In genomic region chrX:54248309-54248708, GRCh38 we compare ENCODE assay signal across 9 cellular contexts.
A peak's percentile ranks its signal among the peaks of the same experiment; 100 is the strongest.
DNase-seq lines count a peak whose midpoint lies in the region; ATAC-seq and TF ChIP-seq lines count a peak whose summit lies in the region.
"Had no signal": no experiment of that assay in that cellular context is flagged by ENCODE, and none has a peak within 500 bp of the region (broad histone marks: within the 10 kb centered on the region; RNA-seq: fewer than 3 reads in every experiment).

No MANE protein-coding gene starts in this region.

- H3K4me1 Mint-ChIP-seq in T-cell, result no peaks in the 10 kb centered on the region
- no peaks in the 10 kb centered on the region for H3K4me1 Mint-ChIP-seq in activated T-helper 1 cell treated with anti-CD3 and anti-CD28 coated beads, Interleukin-12 subunit alpha, Interleukin-12 subunit beta, Interleukin-2, Interleukin-4 antibody, amounts not matched to agents 30 ng/mL and 10 ng/mL and 1 ng/mL, durations not matched to agents 14 hours and 24 hours and 36 hours (ENCODE audit: low read depth)
- H3K4me1 Mint-ChIP-seq: activated T-helper 17 cell treated with anti-CD3 and anti-CD28 coated beads, Interleukin-2, amount 50 U/mL, for 72 hours had no signal

- H4K20me1 ChIP-seq in neural cell (ENCODE audit: insufficient read depth), result no peaks in the 10 kb centered on the region

- POLR2A ChIA-PET in T-cell (lab: Charles Lee), result interaction anchor here in 1 of 2 donors (0.5 kb wide), 1 partner anchor 10 kb away, joined by 5 read pairs; no protein-coding TSS in a partner anchor

- no peaks in the 10 kb centered on the region for H3F3A ChIP-seq in neural cell (ENCODE audit: insufficient read depth, low read length, poor library complexity, severe bottlenecking)

- CTCF ChIA-PET in T-cell (lab: Charles Lee), result interaction anchor here in 1 of 2 donors (0.7 kb wide), 1 partner anchor 650 kb away, joined by 3 read pairs; no protein-coding TSS in a partner anchor

- H3K36me3 ChIP-seq in neural cell (ENCODE audit: insufficient read depth, low read length) (no peaks in the 10 kb centered on the region), thyroid gland (no peaks in the 10 kb centered on the region)

- no peaks in the 10 kb centered on the region for H3K4me1 ChIP-seq in thyroid gland

- in situ Hi-C loops in T47D (cut with HindIII; ENCODE audit: low pct_unique_long_range_greater_than_20kb, low sequenced_read_pairs), result no loop called here

- H3K79me2 ChIP-seq in neural cell (replicated peaks; ENCODE audit: insufficient read depth, low read length), result no peaks in the 10 kb centered on the region

- ATAC-seq in T-cell (replicated peaks in 1 of 4), result no peak
- ATAC-seq: activated T-helper 17 cell treated with anti-CD3 and anti-CD28 coated beads, Interleukin-2, amount 50 U/mL, for 72 hours had no signal

- H3K4me3 ChIP-seq in neural cell (ENCODE audit: low read length), result no peak overlapping the region
- no peak overlapping the region for H3K4me3 ChIP-seq in thyroid gland (replicated peaks in 1 of 3)

- H3K27ac ChIP-seq in neural cell (ENCODE audit: low read length), result no peak overlapping the region
- no peak overlapping the region for H3K27ac ChIP-seq in thyroid gland

- no peak overlapping the region for H2AFZ ChIP-seq in neural cell (ENCODE audit: low read depth, low read length)

- no peaks in the 10 kb centered on the region for H3K27me3 ChIP-seq in neural cell (ENCODE audit: insufficient read depth, low read depth, low read length)
- no peaks in the 10 kb centered on the region for H3K27me3 ChIP-seq in thyroid gland

- H3K9me3 ChIP-seq in neural cell (ENCODE audit: low read length), result no peaks in the 10 kb centered on the region
- no peaks in the 10 kb centered on the region for H3K9me3 ChIP-seq in thyroid gland

- TF ChIP-seq POLR2A in thyroid gland (IDR thresholded peaks at IDR 0.05), result no peak

- TF ChIP-seq CTCF in GM10266 (IDR thresholded peaks at IDR 0.05; ENCODE audit: control insufficient read depth, insufficient read depth, low read depth, missing control alignments) (peak; percentile 27), neural cell (IDR thresholded peaks at IDR 0.05; ENCODE audit: poor library complexity, severe bottlenecking) (peak; percentile 44), thyroid gland (IDR thresholded peaks at IDR 0.05) (peak in 3 of 6 experiments; percentile 25 to 28 (median 27))

- TF ChIP-seq RAD21 in neural cell (conservative IDR thresholded peaks at IDR 0.05), result peak; percentile 54

- no peaks in the 10 kb centered on the region for H3K36me3 Mint-ChIP-seq in T-cell
- H3K36me3 Mint-ChIP-seq in activated T-helper 1 cell treated with anti-CD3 and anti-CD28 coated beads, Interleukin-12 subunit alpha, Interleukin-12 subunit beta, Interleukin-2, Interleukin-4 antibody, amounts not matched to agents 30 ng/mL and 10 ng/mL and 1 ng/mL, durations not matched to agents 14 hours and 24 hours and 36 hours (ENCODE audit: low read depth), result no peaks in the 10 kb centered on the region

- DNase-seq in GM10266 (ENCODE audit: extremely low spot score) (peak; percentile 5), NAMALWA (ENCODE audit: low spot score) (peak; percentile 44), T47D (ENCODE audit: low read depth in 1 of 2, low spot score in 1 of 2) (peak; percentile 21 to 68), thyroid gland (no peak), T-cell (no peak)
- no peak for DNase-seq in effector CD4-positive, alpha-beta T cell
- no peak for DNase-seq in activated T-helper 1 cell treated with anti-CD3 and anti-CD28 coated beads, Interleukin-12 subunit alpha, Interleukin-12 subunit beta, Interleukin-2, Interleukin-4 antibody, amounts not matched to agents 30 ng/mL and 10 ng/mL and 1 ng/mL, durations not matched to agents 14 hours and 24 hours and 36 hours (ENCODE audit: low spot score)

- no peak overlapping the region for H3K9ac ChIP-seq in neural cell (ENCODE audit: low read length)

- no peak overlapping the region for H3K4me2 ChIP-seq in neural cell (ENCODE audit: low read length)

- 82 to 83% methylated on average over 1 of the region's 1 CpG for WGBS in thyroid gland, 2 donors

- peaks cover 0 to 15% of the 10 kb centered on the region in 2 donors for H3K27me3 Mint-ChIP-seq in T-cell
- H3K27me3 Mint-ChIP-seq in activated T-helper 1 cell treated with anti-CD3 and anti-CD28 coated beads, Interleukin-12 subunit alpha, Interleukin-12 subunit beta, Interleukin-2, Interleukin-4 antibody, amounts not matched to agents 30 ng/mL and 10 ng/mL and 1 ng/mL, durations not matched to agents 14 hours and 24 hours and 36 hours (ENCODE audit: insufficient read depth), result no peaks in the 10 kb centered on the region

- H3K27ac Mint-ChIP-seq in T-cell, result no peak overlapping the region
- H3K27ac Mint-ChIP-seq in activated T-helper 1 cell treated with anti-CD3 and anti-CD28 coated beads, Interleukin-12 subunit alpha, Interleukin-12 subunit beta, Interleukin-2, Interleukin-4 antibody, amounts not matched to agents 30 ng/mL and 10 ng/mL and 1 ng/mL, durations not matched to agents 14 hours and 24 hours and 36 hours, result no peak overlapping the region
- H3K27ac Mint-ChIP-seq: activated T-helper 17 cell treated with anti-CD3 and anti-CD28 coated beads, Interleukin-2, amount 50 U/mL, for 72 hours had no signal

- intact Hi-C loops in thyroid gland (cut with DNase I), result no loop called here
- intact Hi-C loops in activated T-helper 1 cell treated with anti-CD3 and anti-CD28 coated beads, Interleukin-12 subunit alpha, Interleukin-12 subunit beta, Interleukin-2, Interleukin-4 antibody, amounts not matched to agents 30 ng/mL and 10 ng/mL and 1 ng/mL, durations not matched to agents 14 hours and 24 hours and 36 hours (cut with micrococcal nuclease), result no loop called here

- no peaks in the 10 kb centered on the region for H3K9me3 Mint-ChIP-seq in T-cell
- no peaks in the 10 kb centered on the region for H3K9me3 Mint-ChIP-seq in activated T-helper 1 cell treated with anti-CD3 and anti-CD28 coated beads, Interleukin-12 subunit alpha, Interleukin-12 subunit beta, Interleukin-2, Interleukin-4 antibody, amounts not matched to agents 30 ng/mL and 10 ng/mL and 1 ng/mL, durations not matched to agents 14 hours and 24 hours and 36 hours
- H3K9me3 Mint-ChIP-seq: activated T-helper 17 cell treated with anti-CD3 and anti-CD28 coated beads, Interleukin-2, amount 50 U/mL, for 72 hours had no signal

- no peak for TF ChIP-seq EP300 in neural cell (conservative IDR thresholded peaks at IDR 0.05; ENCODE audit: poor library complexity, severe bottlenecking)

- no peaks in the 10 kb centered on the region for H3K9me2 ChIP-seq in neural cell (ENCODE audit: insufficient read depth, low read length)

- no peak overlapping the region for H3K4me3 Mint-ChIP-seq in T-cell
- no peak overlapping the region for H3K4me3 Mint-ChIP-seq in activated T-helper 1 cell treated with anti-CD3 and anti-CD28 coated beads, Interleukin-12 subunit alpha, Interleukin-12 subunit beta, Interleukin-2, Interleukin-4 antibody, amounts not matched to agents 30 ng/mL and 10 ng/mL and 1 ng/mL, durations not matched to agents 14 hours and 24 hours and 36 hours
- H3K4me3 Mint-ChIP-seq: activated T-helper 17 cell treated with anti-CD3 and anti-CD28 coated beads, Interleukin-2, amount 50 U/mL, for 72 hours had no signal

TF ChIP-seq in neural cell, 6 proteins besides CTCF, POLR2A, EP300 and RAD21:
- TF ChIP-seq SMC3 (conservative IDR thresholded peaks at IDR 0.05; ENCODE audit: poor library complexity), result peak; percentile 41
- no peak for TF ChIP-seq POLR2AphosphoS5 (IDR thresholded peaks at IDR 0.05)
TF ChIP-seq in neural cell: peak in this region for 1.

Comparison
In these comparisons a context has a peak if more than half of its experiments do, and no peak if none do; other contexts are left out.
1. DNase-seq: peak in GM10266 (single experiment), NAMALWA (single experiment) and T47D (2 of 2); none in thyroid gland (0 of 2), effector CD4-positive, alpha-beta T cell (single experiment), T-cell (0 of 34) and activated T-helper 1 cell treated with anti-CD3 and anti-CD28 coated beads, Interleukin-12 subunit alpha, Interleukin-12 subunit beta, Interleukin-2, Interleukin-4 antibody, amounts not matched to agents 30 ng/mL and 10 ng/mL and 1 ng/mL, durations not matched to agents 14 hours and 24 hours and 36 hours (single experiment).